33 cellular contexts compared by ENCODE assay signal in genomic region chr9:16735000-16735399, GRCh38.
"Had no signal": no experiment of that assay in that cellular context is flagged by ENCODE, and none has a peak within 500 bp of the region (broad histone marks: within the 10 kb centered on the region; RNA-seq: fewer than 3 reads in every experiment).

No MANE protein-coding gene starts in this region.

- H3K4me1 ChIP-seq: adrenal gland, body of pancreas, breast epithelium had no signal

- H3K27ac ChIP-seq: adrenal gland, body of pancreas, brain microvascular endothelial cell, breast epithelium, VCaP had no signal

- DNase-seq: activated B cell treated with CpG ODN at 0.5 μM for 24 hours; activated CD4-positive, alpha-beta memory T cell treated with anti-CD3 and anti-CD28 coated beads for 36 hours; activated CD4-positive, alpha-beta T cell treated with anti-CD3 and anti-CD28 coated beads for 4 hours; activated CD4-positive, alpha-beta T cell treated with anti-CD3 and anti-CD28 coated beads, Interleukin-2, amount 10 ng/mL, durations not matched to agents 24 days and 14 days; activated CD4-positive, alpha-beta T cell treated with anti-CD3 and anti-CD28 coated beads, Interleukin-2, amount 50 U/mL, for 1 hour; activated CD4-positive, alpha-beta T cell treated with anti-CD3 and anti-CD28 coated beads, Interleukin-2, amount 50 U/mL, for 4 hours; activated CD4-positive, CD25-positive, alpha-beta regulatory T cell treated with anti-CD3 and anti-CD28 coated beads, Interleukin-2, amount 50 U/mL, for 72 hours; activated CD8-positive, alpha-beta memory T cell treated with anti-CD3 and anti-CD28 coated beads, Interleukin-2, amount 50 U/mL, for 4 hours; activated CD8-positive, alpha-beta T cell treated with anti-CD3 and anti-CD28 coated beads for 36 hours; activated effector memory CD4-positive, alpha-beta T cell treated with anti-CD3 and anti-CD28 coated beads, Interleukin-2, amount 50 U/mL, for 16 hours; activated gamma-delta T cell treated with Interleukin-2 at 50 U/mL for 16 hours; activated naive CD4-positive, alpha-beta T cell; activated naive CD4-positive, alpha-beta T cell treated with anti-CD3 and anti-CD28 coated beads for 36 hours; activated naive CD4-positive, alpha-beta T cell treated with anti-CD3 and anti-CD28 coated beads, Interleukin-2, amount 50 U/mL, for 16 hours; activated naive CD8-positive, alpha-beta T cell treated with anti-CD3 and anti-CD28 coated beads for 36 hours; activated T-cell treated with anti-CD3 and anti-CD28 coated beads for 4 hours; activated T-cell treated with anti-CD3 and anti-CD28 coated beads, Interleukin-2, amount 50 U/mL, for 1 hour; activated T-cell treated with anti-CD3 and anti-CD28 coated beads, Interleukin-2, amount 50 U/mL, for 4 hours; activated T-cell treated with anti-CD3 and anti-CD28 coated beads, Interleukin-2, amount 50 U/mL, for 72 hours; adrenal gland; amniotic stem cell; aorta; body of pancreas; brain microvascular endothelial cell; central memory CD4-positive, alpha-beta T cell; T-helper 2 cell; T-helper 9 cell had no signal

- FAIRE-seq: astrocyte, TTC549 had no signal

- H3K27me3 ChIP-seq: adrenal gland, body of pancreas, brain microvascular endothelial cell, breast epithelium had no signal

- H3K9me3 ChIP-seq: adrenal gland, body of pancreas, breast epithelium had no signal

- ATAC-seq: activated CD8-positive, alpha-beta T cell treated with anti-CD3 and anti-CD28 coated beads for 36 hours; activated naive CD4-positive, alpha-beta T cell treated with anti-CD3 and anti-CD28 coated beads, Interleukin-2, amount 50 U/mL, for 72 hours; activated T-cell treated with anti-CD3 and anti-CD28 coated beads, Interleukin-2, amount 50 U/mL, for 4 hours; activated T-cell treated with anti-CD3 and anti-CD28 coated beads, Interleukin-2, amount 50 U/mL, for 72 hours; activated T-helper 17 cell treated with anti-CD3 and anti-CD28 coated beads, Interleukin-2, amount 50 U/mL, for 72 hours; body of pancreas had no signal

- H3K4me3 ChIP-seq: adrenal gland, body of pancreas, breast epithelium had no signal

- H3K36me3 ChIP-seq: adrenal gland, breast epithelium had no signal
